1 cellular context compared by ENCODE assay signal in genomic region chr22:38935023-38935422, GRCh38.
TF ChIP-seq lines count a peak whose summit lies in the region.

No MANE protein-coding gene starts in this region.

TF ChIP-seq in HepG2, 621 proteins besides CTCF, POLR2A, EP300 and RAD21:
- TF ChIP-seq BRD4 (CRISPR knock-in tag; IDR thresholded peaks at IDR 0.05) (no peak), SOX13 (IDR thresholded peaks at IDR 0.05) (no peak), SOX13 (CRISPR knock-in tag; conservative IDR thresholded peaks at IDR 0.05 in 1 of 2, IDR thresholded peaks at IDR 0.05 in 1 of 2) (no peak), FOXK2 (IDR thresholded peaks at IDR 0.05) (no peak), ZNF432 (CRISPR knock-in tag; IDR thresholded peaks at IDR 0.05; ENCODE audit: borderline replicate concordance) (no peak), ZNF383 (CRISPR knock-in tag; IDR thresholded peaks at IDR 0.05; ENCODE audit: borderline replicate concordance) (no peak), ZXDC (CRISPR knock-in tag; IDR thresholded peaks at IDR 0.05) (no peak), NCOR1 (IDR thresholded peaks at IDR 0.05; ENCODE audit: borderline replicate concordance, low read length) (no peak), GABPA (IDR thresholded peaks at IDR 0.05; ENCODE audit: low read depth, low read length) (no peak), GABPA (CRISPR knock-in tag; IDR thresholded peaks at IDR 0.05; ENCODE audit: low read depth) (no peak), NRL (CRISPR knock-in tag; IDR thresholded peaks at IDR 0.05; ENCODE audit: borderline replicate concordance) (no peak), NKX3-1 (CRISPR knock-in tag; IDR thresholded peaks at IDR 0.05) (no peak), NFE2L2 (IDR thresholded peaks at IDR 0.05; ENCODE audit: low read length) (no peak), PREB (CRISPR knock-in tag; IDR thresholded peaks at IDR 0.05) (no peak), SP2 (CRISPR knock-in tag; IDR thresholded peaks at IDR 0.05) (no peak), ZNF382 (CRISPR knock-in tag; IDR thresholded peaks at IDR 0.05; ENCODE audit: borderline replicate concordance) (no peak), MED13 (CRISPR knock-in tag; IDR thresholded peaks at IDR 0.05) (no peak)
